Comparison of ENCODE assay signal across 8 cellular contexts in the genomic region with DNA sequence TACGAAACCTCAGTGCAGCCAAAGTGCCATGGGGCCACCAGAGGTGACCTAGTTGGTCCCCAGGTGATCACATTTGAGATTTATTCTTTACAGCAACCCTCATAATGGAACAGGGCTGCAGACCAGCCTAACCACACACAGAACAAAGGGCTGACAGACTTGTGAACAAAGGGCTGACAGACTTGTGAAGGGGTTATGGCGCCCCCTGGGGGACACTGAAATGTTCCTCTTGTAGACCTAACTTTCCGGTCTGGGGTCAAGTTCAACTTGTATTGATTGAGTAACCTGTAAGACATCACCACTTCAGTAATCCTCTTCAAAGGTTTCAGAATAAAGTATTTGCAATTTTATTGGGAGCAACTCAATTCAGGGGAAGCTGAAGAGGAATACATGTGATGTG.
DNase-seq lines count a peak whose midpoint lies in the region; ATAC-seq, FAIRE-seq and TF ChIP-seq lines count a peak whose summit lies in the region.

No MANE protein-coding gene starts in this region.

- TF ChIP-seq RAD21 in HepG2 (CRISPR knock-in tag; IDR thresholded peaks at IDR 0.05) = peak; percentile 83

- H3K36me3 ChIP-seq in HepG2 (replicated peaks in 1 of 2; ENCODE audit: control insufficient read depth in 1 of 2, insufficient read depth in 2 of 2, low read length in 2 of 2) = no peaks in the 10 kb centered on the region

- H2AFZ ChIP-seq in HepG2 (ENCODE audit: low read length) = no peak overlapping the region

- H3K4me2 ChIP-seq in HepG2 (ENCODE audit: low read depth, low read length) = peak overlapping the region; percentile 39; the same call in 1 of the 2 replicates

- TF ChIP-seq EP300 in HepG2 (IDR thresholded peaks at IDR 0.05; ENCODE audit: low read depth in 2 of 2, low read length in 2 of 2) (peak in 1 of 2 experiments; percentile 61; a peak in 2 of 4 replicates), HepG2 (CRISPR knock-in tag; IDR thresholded peaks at IDR 0.05; ENCODE audit: borderline replicate concordance) (no peak)

- in situ Hi-C loops in GM13977 (cut with MboI; ENCODE audit: low pct_unique_long_range_greater_than_20kb, low sequenced_read_pairs, unreplicated experiment) = loop anchor here (10.0 kb wide), 1 partner anchor 188 kb away; no protein-coding TSS in a partner anchor
- in situ Hi-C loops in HepG2 (cut with HindIII; ENCODE audit: extremely low pct_ligation_motif_present, low pct_unique_long_range_greater_than_20kb) = loop anchor here (5.0 kb wide), 1 partner anchor 190 kb away; no protein-coding TSS in a partner anchor

- 0 out of 2 replicates have a peak overlapping the region, but pooled peaks have one; percentile 22 for H3K9ac ChIP-seq in HepG2 (ENCODE audit: insufficient read depth, low read depth, low read length)

- BruUV-seq in HepG2 (replicated peaks; lab: Mats Ljungman, UMichigan) = no TSS peak

- peaks cover 2% of the 10 kb centered on the region for H3K79me2 ChIP-seq in HepG2 (ENCODE audit: insufficient read depth, low read length)

- 0% methylated on average over 2 of the region's 3 CpGs for WGBS in HepG2 (ENCODE audit: low lambda C conversion rate)

- CTCF ChIA-PET in HepG2 (lab: Yijun Ruan, JAX; ENCODE audit: low intra/inter-chr PET ratio, low total read pairs) = interaction anchor here (2.0 kb wide), 1 partner anchor 190 kb away, joined by 16 read pairs; no protein-coding TSS in a partner anchor

- H3K4me3 ChIP-seq in choroid plexus epithelial cell (ENCODE audit: low read depth, low read length) (no peak overlapping the region), HepG2 (replicated peaks in 1 of 3; ENCODE audit: insufficient read depth in 1 of 3, low read depth in 2 of 3, low read length in 3 of 3) (no peak overlapping the region)

- TF ChIP-seq POLR2A in HepG2 (IDR thresholded peaks at IDR 0.05; ENCODE audit: insufficient read depth in 1 of 2, low read depth in 2 of 2, low read length in 2 of 2) = no peak

- peak overlapping the region; percentile 46 for H3K27ac ChIP-seq in HepG2 (ENCODE audit: extremely low read length, insufficient read depth, low read length)

- H3K27me3 ChIP-seq in HepG2 (ENCODE audit: control insufficient read depth in 1 of 2, insufficient read depth in 2 of 2, low read length in 2 of 2) = no peaks in the 10 kb centered on the region

- peak; percentile 72 for FAIRE-seq in HepG2 (lab: Jason Lieb, UNC)

- peaks cover 63% of the 10 kb centered on the region for H3K4me1 ChIP-seq in HepG2 (ENCODE audit: insufficient read depth, low read length)

- peak; percentile 74 for ATAC-seq in HG03196 (IDR thresholded peaks at IDR 0.05; ENCODE audit: unreplicated experiment)
- peak; percentile 88 for ATAC-seq in HepG2
- no peak for ATAC-seq in HG03571 (IDR thresholded peaks at IDR 0.05; ENCODE audit: unreplicated experiment)

- DNase-seq in GM13977 (ENCODE audit: low spot score) (peak; percentile 29), NCI-H510A treated with DMSO at 0.1 percent for 48 hours (lab: John Stamatoyannopoulos, UW) (peak; percentile 65), choroid plexus epithelial cell (ENCODE audit: low read depth) (peak; percentile 92), HepG2 (ENCODE audit: low spot score) (peak; percentile 76)
- peak; percentile 75 to 76 for DNase-seq in activated CD4-positive, alpha-beta T cell treated with anti-CD3 and anti-CD28 coated beads for 24 hours (ENCODE audit: low read depth in 2 of 2)
- peak; percentile 66 to 70 (median 66) for DNase-seq in stimulated activated CD4-positive, alpha-beta T cell treated with anti-CD3 and anti-CD28 coated beads, TNF-alpha, amount 100 ng/mL, for 1 hour (ENCODE audit: low read depth in 3 of 3, low spot score in 1 of 3)

- peak; percentile 71 for TF ChIP-seq CTCF in GM13977 (IDR thresholded peaks at IDR 0.05; ENCODE audit: extremely low read depth, insufficient read depth, missing control alignments)
- peak; percentile 77 for TF ChIP-seq CTCF in choroid plexus epithelial cell (conservative IDR thresholded peaks at IDR 0.05; ENCODE audit: low read depth, low read length)
- peak; percentile 72 for TF ChIP-seq CTCF in HepG2 (CRISPR knock-in tag; IDR thresholded peaks at IDR 0.05)

- POLR2A ChIA-PET in HepG2 (lab: Yijun Ruan, JAX) = no interaction called here

- intact Hi-C loops in HepG2 (cut with micrococcal nuclease; ENCODE audit: unreplicated experiment) = loop anchor here (1.0 to 2.0 kb wide), 2 partner anchors 80 to 189 kb away; no protein-coding TSS in a partner anchor

- no peaks in the 10 kb centered on the region for H4K20me1 ChIP-seq in HepG2 (ENCODE audit: insufficient read depth, low read length)

- H3K9me3 ChIP-seq in HepG2 (ENCODE audit: low read length) = no peaks in the 10 kb centered on the region

TF ChIP-seq in HepG2, 621 proteins besides CTCF, POLR2A, EP300 and RAD21 (continues in another document):
- TF ChIP-seq, protein P1, sequence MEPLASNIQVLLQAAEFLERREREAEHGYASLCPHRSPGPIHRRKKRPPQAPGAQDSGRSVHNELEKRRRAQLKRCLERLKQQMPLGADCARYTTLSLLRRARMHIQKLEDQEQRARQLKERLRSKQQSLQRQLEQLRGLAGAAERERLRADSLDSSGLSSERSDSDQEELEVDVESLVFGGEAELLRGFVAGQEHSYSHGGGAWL (CRISPR knock-in tag; IDR thresholded peaks at IDR 0.05) = no peak
- TF ChIP-seq KLF9 (CRISPR knock-in tag; IDR thresholded peaks at IDR 0.05; ENCODE audit: low read depth) = no peak
- TF ChIP-seq BORCS8-MEF2B (CRISPR knock-in tag; IDR thresholded peaks at IDR 0.05) = 0 out of 2 replicates have a peak, but pooled peaks have one; percentile 23
- TF ChIP-seq, protein P2, sequence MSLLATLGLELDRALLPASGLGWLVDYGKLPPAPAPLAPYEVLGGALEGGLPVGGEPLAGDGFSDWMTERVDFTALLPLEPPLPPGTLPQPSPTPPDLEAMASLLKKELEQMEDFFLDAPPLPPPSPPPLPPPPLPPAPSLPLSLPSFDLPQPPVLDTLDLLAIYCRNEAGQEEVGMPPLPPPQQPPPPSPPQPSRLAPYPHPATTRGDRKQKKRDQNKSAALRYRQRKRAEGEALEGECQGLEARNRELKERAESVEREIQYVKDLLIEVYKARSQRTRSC (CRISPR knock-in tag; IDR thresholded peaks at IDR 0.05; ENCODE audit: low read depth) = no peak
- TF ChIP-seq REPIN1 (CRISPR knock-in tag; IDR thresholded peaks at IDR 0.05; ENCODE audit: borderline replicate concordance, low read depth) = peak; percentile 59; the same call in 1 of the 2 replicates
- TF ChIP-seq TARDBP (CRISPR knock-in tag; IDR thresholded peaks at IDR 0.05) = peak; percentile 57; the same call in 1 of the 2 replicates
- TF ChIP-seq RARG (CRISPR knock-in tag; IDR thresholded peaks at IDR 0.05; ENCODE audit: low read depth) = no peak
- TF ChIP-seq ZNF446 (CRISPR knock-in tag; IDR thresholded peaks at IDR 0.05) = no peak
- TF ChIP-seq ZNF703 (CRISPR knock-in tag; IDR thresholded peaks at IDR 0.05; ENCODE audit: borderline replicate concordance) = no peak
- TF ChIP-seq KLF15 (CRISPR knock-in tag; IDR thresholded peaks at IDR 0.05; ENCODE audit: borderline replicate concordance) = no peak
- TF ChIP-seq ZNF678 (CRISPR knock-in tag; IDR thresholded peaks at IDR 0.05) = no peak
- TF ChIP-seq MED13 (CRISPR knock-in tag; IDR thresholded peaks at IDR 0.05) = no peak
- TF ChIP-seq PPARG (CRISPR knock-in tag; conservative IDR thresholded peaks at IDR 0.05) = 0 out of 2 replicates have a peak, but pooled peaks have one; percentile 29
- TF ChIP-seq, protein P3, sequence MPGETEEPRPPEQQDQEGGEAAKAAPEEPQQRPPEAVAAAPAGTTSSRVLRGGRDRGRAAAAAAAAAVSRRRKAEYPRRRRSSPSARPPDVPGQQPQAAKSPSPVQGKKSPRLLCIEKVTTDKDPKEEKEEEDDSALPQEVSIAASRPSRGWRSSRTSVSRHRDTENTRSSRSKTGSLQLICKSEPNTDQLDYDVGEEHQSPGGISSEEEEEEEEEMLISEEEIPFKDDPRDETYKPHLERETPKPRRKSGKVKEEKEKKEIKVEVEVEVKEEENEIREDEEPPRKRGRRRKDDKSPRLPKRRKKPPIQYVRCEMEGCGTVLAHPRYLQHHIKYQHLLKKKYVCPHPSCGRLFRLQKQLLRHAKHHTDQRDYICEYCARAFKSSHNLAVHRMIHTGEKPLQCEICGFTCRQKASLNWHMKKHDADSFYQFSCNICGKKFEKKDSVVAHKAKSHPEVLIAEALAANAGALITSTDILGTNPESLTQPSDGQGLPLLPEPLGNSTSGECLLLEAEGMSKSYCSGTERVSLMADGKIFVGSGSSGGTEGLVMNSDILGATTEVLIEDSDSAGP (CRISPR knock-in tag; IDR thresholded peaks at IDR 0.05; ENCODE audit: borderline replicate concordance) = no peak
- TF ChIP-seq ZSCAN12 (CRISPR knock-in tag; IDR thresholded peaks at IDR 0.05) = no peak
- TF ChIP-seq PITX1 (CRISPR knock-in tag; IDR thresholded peaks at IDR 0.05) = 0 out of 2 replicates have a peak, but pooled peaks have one; percentile 21
- no peak for TF ChIP-seq AGO2 (optimal IDR thresholded peaks at IDR 0.05; ENCODE audit: low read depth, low read length)
- TF ChIP-seq FOXJ3 (CRISPR knock-in tag; IDR thresholded peaks at IDR 0.05; ENCODE audit: borderline replicate concordance) = no peak
- TF ChIP-seq, protein P4, sequence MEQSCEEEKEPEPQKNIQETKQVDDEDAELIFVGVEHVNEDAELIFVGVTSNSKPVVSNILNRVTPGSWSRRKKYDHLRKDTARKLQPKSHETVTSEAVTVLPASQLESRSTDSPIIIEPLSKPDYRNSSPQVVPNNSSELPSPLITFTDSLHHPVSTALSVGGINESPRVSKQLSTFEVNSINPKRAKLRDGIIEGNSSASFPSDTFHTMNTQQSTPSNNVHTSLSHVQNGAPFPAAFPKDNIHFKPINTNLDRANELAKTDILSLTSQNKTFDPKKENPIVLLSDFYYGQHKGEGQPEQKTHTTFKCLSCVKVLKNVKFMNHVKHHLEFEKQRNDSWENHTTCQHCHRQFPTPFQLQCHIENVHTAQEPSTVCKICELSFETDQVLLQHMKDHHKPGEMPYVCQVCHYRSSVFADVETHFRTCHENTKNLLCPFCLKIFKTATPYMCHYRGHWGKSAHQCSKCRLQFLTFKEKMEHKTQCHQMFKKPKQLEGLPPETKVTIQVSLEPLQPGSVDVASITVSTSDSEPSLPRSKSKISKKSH (CRISPR knock-in tag; IDR thresholded peaks at IDR 0.05; ENCODE audit: borderline replicate concordance) = no peak
- TF ChIP-seq, protein P5, sequence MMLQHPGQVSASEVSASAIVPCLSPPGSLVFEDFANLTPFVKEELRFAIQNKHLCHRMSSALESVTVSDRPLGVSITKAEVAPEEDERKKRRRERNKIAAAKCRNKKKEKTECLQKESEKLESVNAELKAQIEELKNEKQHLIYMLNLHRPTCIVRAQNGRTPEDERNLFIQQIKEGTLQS (CRISPR knock-in tag; IDR thresholded peaks at IDR 0.05) = no peak
- no peak for TF ChIP-seq ZNF75D (CRISPR knock-in tag; IDR thresholded peaks at IDR 0.05; ENCODE audit: borderline replicate concordance)
- TF ChIP-seq ATF7 (IDR thresholded peaks at IDR 0.05) = no peak
- no peak for TF ChIP-seq ATF7 (CRISPR knock-in tag; IDR thresholded peaks at IDR 0.05)

Comparison
In these comparisons a context has a peak if more than half of its experiments do, and no peak if none do; other contexts are left out.
1. DNase-seq: peak in every context shown above with its lines; median percentile 92 in choroid plexus epithelial cell; 76 in HepG2; 76 in activated CD4-positive, alpha-beta T cell treated with anti-CD3 and anti-CD28 coated beads for 24 hours; 66 in stimulated activated CD4-positive, alpha-beta T cell treated with anti-CD3 and anti-CD28 coated beads, TNF-alpha, amount 100 ng/mL, for 1 hour; 65 in NCI-H510A treated with DMSO at 0.1 percent for 48 hours; 29 in GM13977.